In genomic region chr15:66038387-66039116, GRCh38 we compare ENCODE assay signal across 1 cellular context.
TF ChIP-seq lines count a peak whose summit lies in the region.

No MANE protein-coding gene starts in this region.

TF ChIP-seq in GM23338, 12 proteins besides CTCF, POLR2A, EP300 and RAD21 (continued from another document):
- TF ChIP-seq, protein P1, sequence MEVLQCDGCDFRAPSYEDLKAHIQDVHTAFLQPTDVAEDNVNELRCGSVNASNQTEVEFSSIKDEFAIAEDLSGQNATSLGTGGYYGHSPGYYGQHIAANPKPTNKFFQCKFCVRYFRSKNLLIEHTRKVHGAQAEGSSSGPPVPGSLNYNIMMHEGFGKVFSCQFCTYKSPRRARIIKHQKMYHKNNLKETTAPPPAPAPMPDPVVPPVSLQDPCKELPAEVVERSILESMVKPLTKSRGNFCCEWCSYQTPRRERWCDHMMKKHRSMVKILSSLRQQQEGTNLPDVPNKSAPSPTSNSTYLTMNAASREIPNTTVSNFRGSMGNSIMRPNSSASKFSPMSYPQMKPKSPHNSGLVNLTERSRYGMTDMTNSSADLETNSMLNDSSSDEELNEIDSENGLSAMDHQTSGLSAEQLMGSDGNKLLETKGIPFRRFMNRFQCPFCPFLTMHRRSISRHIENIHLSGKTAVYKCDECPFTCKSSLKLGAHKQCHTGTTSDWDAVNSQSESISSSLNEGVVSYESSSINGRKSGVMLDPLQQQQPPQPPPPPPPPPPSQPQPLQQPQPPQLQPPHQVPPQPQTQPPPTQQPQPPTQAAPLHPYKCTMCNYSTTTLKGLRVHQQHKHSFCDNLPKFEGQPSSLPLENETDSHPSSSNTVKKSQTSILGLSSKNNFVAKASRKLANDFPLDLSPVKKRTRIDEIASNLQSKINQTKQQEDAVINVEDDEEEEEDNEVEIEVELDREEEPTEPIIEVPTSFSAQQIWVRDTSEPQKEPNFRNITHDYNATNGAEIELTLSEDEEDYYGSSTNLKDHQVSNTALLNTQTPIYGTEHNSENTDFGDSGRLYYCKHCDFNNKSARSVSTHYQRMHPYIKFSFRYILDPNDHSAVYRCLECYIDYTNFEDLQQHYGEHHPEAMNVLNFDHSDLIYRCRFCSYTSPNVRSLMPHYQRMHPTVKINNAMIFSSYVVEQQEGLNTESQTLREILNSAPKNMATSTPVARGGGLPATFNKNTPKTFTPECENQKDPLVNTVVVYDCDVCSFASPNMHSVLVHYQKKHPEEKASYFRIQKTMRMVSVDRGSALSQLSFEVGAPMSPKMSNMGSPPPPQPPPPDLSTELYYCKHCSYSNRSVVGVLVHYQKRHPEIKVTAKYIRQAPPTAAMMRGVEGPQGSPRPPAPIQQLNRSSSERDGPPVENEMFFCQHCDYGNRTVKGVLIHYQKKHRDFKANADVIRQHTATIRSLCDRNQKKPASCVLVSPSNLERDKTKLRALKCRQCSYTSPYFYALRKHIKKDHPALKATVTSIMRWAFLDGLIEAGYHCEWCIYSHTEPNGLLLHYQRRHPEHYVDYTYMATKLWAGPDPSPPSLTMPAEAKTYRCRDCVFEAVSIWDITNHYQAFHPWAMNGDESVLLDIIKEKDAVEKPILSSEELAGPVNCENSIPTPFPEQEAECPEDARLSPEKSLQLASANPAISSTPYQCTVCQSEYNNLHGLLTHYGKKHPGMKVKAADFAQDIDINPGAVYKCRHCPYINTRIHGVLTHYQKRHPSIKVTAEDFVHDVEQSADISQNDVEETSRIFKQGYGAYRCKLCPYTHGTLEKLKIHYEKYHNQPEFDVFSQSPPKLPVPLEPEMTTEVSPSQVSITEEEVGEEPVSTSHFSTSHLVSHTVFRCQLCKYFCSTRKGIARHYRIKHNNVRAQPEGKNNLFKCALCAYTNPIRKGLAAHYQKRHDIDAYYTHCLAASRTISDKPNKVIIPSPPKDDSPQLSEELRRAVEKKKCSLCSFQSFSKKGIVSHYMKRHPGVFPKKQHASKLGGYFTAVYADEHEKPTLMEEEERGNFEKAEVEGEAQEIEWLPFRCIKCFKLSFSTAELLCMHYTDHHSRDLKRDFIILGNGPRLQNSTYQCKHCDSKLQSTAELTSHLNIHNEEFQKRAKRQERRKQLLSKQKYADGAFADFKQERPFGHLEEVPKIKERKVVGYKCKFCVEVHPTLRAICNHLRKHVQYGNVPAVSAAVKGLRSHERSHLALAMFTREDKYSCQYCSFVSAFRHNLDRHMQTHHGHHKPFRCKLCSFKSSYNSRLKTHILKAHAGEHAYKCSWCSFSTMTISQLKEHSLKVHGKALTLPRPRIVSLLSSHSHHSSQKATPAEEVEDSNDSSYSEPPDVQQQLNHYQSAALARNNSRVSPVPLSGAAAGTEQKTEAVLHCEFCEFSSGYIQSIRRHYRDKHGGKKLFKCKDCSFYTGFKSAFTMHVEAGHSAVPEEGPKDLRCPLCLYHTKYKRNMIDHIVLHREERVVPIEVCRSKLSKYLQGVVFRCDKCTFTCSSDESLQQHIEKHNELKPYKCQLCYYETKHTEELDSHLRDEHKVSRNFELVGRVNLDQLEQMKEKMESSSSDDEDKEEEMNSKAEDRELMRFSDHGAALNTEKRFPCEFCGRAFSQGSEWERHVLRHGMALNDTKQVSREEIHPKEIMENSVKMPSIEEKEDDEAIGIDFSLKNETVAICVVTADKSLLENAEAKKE (CRISPR knock-in tag; IDR thresholded peaks at IDR 0.05), result no peak
- TF ChIP-seq NANOG (IDR thresholded peaks at IDR 0.05; ENCODE audit: borderline replicate concordance) (no peak), ZNF331 (CRISPR knock-in tag; IDR thresholded peaks at IDR 0.05; ENCODE audit: low read depth) (no peak), STAT1 (IDR thresholded peaks at IDR 0.05; ENCODE audit: unreplicated experiment) (no peak), REST (IDR thresholded peaks at IDR 0.05; ENCODE audit: unreplicated experiment) (no peak)
- TF ChIP-seq, protein P2, sequence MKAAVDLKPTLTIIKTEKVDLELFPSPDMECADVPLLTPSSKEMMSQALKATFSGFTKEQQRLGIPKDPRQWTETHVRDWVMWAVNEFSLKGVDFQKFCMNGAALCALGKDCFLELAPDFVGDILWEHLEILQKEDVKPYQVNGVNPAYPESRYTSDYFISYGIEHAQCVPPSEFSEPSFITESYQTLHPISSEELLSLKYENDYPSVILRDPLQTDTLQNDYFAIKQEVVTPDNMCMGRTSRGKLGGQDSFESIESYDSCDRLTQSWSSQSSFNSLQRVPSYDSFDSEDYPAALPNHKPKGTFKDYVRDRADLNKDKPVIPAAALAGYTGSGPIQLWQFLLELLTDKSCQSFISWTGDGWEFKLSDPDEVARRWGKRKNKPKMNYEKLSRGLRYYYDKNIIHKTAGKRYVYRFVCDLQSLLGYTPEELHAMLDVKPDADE (IDR thresholded peaks at IDR 0.05), result no peak
